Comparison of ENCODE assay signal across 1 cellular context in the genomic region with DNA sequence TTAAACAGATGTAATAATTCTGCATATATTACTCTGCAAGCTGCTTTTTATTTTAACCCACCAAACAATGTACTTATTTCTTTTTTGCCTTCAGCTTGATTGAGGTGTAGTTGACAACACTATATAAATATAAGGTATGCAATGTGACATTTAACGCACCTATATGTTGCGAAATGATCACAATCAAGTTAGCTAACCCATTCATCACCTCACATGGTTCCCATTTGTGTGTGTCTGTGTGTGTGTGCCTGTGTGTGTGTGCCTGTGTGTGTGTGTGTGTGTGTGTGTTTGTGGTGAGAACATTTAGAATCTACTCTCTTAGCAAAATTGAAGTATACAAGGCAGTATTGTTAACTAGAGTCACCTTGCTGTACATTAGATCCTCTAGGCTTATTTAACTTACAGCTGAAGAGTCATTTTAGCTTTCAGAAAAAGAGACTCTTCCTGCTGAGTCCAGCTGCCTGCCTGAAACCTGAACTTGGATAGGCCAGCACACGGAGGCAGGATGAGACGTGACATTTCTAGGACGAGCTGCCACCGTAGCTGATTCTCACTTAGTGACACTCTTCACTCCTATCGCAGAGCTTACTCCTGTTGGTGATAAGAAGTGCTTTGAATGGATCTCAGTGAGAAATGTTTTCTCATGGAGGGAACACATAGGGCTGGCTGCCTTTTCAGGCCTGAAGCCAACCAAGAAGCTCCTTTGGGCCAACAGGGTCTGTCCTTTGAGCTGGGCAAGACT.
TF ChIP-seq lines count a peak whose summit lies in the region.

No MANE protein-coding gene starts in this region.

TF ChIP-seq in K562, 482 proteins besides CTCF, POLR2A, EP300 and RAD21 (continued from another document):
- TF ChIP-seq, protein P1, sequence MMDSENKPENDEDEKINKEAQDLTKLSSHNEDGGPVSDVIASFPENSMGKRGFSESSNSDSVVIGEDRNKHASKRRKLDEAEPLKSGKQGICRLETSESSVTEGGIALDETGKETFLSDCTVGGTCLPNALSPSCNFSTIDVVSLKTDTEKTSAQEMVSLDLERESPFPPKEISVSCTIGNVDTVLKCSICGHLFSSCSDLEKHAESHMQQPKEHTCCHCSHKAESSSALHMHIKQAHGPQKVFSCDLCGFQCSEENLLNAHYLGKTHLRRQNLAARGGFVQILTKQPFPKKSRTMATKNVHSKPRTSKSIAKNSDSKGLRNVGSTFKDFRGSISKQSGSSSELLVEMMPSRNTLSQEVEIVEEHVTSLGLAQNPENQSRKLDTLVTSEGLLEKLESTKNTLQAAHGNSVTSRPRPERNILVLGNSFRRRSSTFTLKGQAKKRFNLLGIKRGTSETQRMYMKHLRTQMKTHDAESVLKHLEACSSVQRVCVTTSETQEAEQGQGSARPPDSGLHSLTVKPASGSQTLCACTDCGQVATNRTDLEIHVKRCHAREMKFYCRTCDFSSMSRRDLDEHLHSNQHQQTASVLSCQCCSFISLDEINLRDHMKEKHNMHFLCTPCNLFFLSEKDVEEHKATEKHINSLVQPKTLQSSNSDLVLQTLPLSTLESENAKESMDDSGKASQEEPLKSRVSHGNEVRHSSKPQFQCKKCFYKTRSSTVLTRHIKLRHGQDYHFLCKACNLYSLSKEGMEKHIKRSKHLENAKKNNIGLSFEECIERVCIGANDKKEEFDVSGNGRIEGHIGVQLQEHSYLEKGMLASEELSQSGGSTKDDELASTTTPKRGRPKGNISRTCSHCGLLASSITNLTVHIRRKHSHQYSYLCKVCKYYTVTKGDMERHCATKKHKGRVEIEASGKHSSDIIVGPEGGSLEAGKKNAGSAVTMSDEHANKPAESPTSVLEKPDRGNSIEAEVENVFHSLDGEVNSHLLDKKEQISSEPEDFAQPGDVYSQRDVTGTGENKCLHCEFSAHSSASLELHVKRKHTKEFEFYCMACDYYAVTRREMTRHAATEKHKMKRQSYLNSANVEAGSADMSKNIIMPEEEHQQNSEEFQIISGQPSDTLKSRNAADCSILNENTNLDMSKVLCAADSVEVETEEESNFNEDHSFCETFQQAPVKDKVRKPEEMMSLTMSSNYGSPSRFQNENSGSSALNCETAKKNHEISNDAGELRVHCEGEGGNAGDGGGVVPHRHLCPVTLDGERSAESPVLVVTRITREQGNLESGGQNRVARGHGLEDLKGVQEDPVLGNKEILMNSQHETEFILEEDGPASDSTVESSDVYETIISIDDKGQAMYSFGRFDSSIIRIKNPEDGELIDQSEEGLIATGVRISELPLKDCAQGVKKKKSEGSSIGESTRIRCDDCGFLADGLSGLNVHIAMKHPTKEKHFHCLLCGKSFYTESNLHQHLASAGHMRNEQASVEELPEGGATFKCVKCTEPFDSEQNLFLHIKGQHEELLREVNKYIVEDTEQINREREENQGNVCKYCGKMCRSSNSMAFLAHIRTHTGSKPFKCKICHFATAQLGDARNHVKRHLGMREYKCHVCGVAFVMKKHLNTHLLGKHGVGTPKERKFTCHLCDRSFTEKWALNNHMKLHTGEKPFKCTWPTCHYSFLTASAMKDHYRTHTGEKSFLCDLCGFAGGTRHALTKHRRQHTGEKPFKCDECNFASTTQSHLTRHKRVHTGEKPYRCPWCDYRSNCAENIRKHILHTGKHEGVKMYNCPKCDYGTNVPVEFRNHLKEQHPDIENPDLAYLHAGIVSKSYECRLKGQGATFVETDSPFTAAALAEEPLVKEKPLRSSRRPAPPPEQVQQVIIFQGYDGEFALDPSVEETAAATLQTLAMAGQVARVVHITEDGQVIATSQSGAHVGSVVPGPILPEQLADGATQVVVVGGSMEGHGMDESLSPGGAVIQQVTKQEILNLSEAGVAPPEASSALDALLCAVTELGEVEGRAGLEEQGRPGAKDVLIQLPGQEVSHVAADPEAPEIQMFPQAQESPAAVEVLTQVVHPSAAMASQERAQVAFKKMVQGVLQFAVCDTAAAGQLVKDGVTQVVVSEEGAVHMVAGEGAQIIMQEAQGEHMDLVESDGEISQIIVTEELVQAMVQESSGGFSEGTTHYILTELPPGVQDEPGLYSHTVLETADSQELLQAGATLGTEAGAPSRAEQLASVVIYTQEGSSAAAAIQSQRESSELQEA (IDR thresholded peaks at IDR 0.05; ENCODE audit: low read depth), result no peak
- TF ChIP-seq, protein P2, sequence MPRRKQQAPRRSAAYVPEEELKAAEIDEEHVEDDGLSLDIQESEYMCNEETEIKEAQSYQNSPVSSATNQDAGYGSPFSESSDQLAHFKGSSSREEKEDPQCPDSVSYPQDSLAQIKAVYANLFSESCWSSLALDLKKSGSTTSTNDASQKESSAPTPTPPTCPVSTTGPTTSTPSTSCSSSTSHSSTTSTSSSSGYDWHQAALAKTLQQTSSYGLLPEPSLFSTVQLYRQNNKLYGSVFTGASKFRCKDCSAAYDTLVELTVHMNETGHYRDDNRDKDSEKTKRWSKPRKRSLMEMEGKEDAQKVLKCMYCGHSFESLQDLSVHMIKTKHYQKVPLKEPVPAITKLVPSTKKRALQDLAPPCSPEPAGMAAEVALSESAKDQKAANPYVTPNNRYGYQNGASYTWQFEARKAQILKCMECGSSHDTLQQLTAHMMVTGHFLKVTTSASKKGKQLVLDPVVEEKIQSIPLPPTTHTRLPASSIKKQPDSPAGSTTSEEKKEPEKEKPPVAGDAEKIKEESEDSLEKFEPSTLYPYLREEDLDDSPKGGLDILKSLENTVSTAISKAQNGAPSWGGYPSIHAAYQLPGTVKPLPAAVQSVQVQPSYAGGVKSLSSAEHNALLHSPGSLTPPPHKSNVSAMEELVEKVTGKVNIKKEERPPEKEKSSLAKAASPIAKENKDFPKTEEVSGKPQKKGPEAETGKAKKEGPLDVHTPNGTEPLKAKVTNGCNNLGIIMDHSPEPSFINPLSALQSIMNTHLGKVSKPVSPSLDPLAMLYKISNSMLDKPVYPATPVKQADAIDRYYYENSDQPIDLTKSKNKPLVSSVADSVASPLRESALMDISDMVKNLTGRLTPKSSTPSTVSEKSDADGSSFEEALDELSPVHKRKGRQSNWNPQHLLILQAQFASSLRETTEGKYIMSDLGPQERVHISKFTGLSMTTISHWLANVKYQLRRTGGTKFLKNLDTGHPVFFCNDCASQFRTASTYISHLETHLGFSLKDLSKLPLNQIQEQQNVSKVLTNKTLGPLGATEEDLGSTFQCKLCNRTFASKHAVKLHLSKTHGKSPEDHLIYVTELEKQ (CRISPR knock-in tag; IDR thresholded peaks at IDR 0.05), result no peak
